Comparison of ENCODE assay signal across 1 cellular context in genomic region chr6:125014157-125014957, GRCh38.
TF ChIP-seq lines count a peak whose summit lies in the region.

No MANE protein-coding gene starts in this region.

TF ChIP-seq in K562, 482 proteins besides CTCF, POLR2A, EP300 and RAD21 (continued from another document):
- TF ChIP-seq BDP1 (IDR thresholded peaks at IDR 0.05; ENCODE audit: insufficient read depth, insufficient read length) (no peak), BRF1 (IDR thresholded peaks at IDR 0.05; ENCODE audit: borderline replicate concordance, extremely low read depth, insufficient read length) (no peak), SP1 (CRISPR knock-in tag; IDR thresholded peaks at IDR 0.05) (no peak), RBM14 (IDR thresholded peaks at IDR 0.05; ENCODE audit: borderline replicate concordance, insufficient read depth, low read depth, low read length) (no peak), PPARD (CRISPR knock-in tag; IDR thresholded peaks at IDR 0.05) (no peak), HDAC2 (IDR thresholded peaks at IDR 0.05) (peak; percentile 60; the same call in 1 of the 2 replicates), HNRNPH1 (optimal IDR thresholded peaks at IDR 0.05; ENCODE audit: low read depth, low read length) (no peak), ZBTB12 (CRISPR knock-in tag; IDR thresholded peaks at IDR 0.05) (no peak), TCF7 (IDR thresholded peaks at IDR 0.05; ENCODE audit: borderline replicate concordance) (no peak), HEY1 (CRISPR knock-in tag; IDR thresholded peaks at IDR 0.05; ENCODE audit: borderline replicate concordance) (no peak), ZNF644 (tag; IDR thresholded peaks at IDR 0.05; ENCODE audit: low read depth) (peak; percentile 85), POLR2H (tag; IDR thresholded peaks at IDR 0.05; ENCODE audit: low read depth) (peak; percentile 56; the same call in 1 of the 2 replicates), ELF1 (tag; IDR thresholded peaks at IDR 0.05) (peak; percentile 42; the same call in 1 of the 2 replicates), NR2C2 (CRISPR knock-in tag; IDR thresholded peaks at IDR 0.05) (no peak), NR2C2 (tag; IDR thresholded peaks at IDR 0.05) (peak; percentile 41), LCOR (CRISPR knock-in tag; IDR thresholded peaks at IDR 0.05) (no peak), SMARCB1 (IDR thresholded peaks at IDR 0.05; ENCODE audit: insufficient read length, low read depth) (no peak)
- TF ChIP-seq, protein P1, sequence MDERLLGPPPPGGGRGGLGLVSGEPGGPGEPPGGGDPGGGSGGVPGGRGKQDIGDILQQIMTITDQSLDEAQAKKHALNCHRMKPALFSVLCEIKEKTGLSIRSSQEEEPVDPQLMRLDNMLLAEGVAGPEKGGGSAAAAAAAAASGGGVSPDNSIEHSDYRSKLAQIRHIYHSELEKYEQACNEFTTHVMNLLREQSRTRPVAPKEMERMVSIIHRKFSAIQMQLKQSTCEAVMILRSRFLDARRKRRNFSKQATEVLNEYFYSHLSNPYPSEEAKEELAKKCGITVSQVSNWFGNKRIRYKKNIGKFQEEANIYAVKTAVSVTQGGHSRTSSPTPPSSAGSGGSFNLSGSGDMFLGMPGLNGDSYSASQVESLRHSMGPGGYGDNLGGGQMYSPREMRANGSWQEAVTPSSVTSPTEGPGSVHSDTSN (CRISPR knock-in tag; IDR thresholded peaks at IDR 0.05; ENCODE audit: low read depth): no peak
- TF ChIP-seq, protein P1 (tag; conservative IDR thresholded peaks at IDR 0.05; ENCODE audit: low read depth): 0 out of 2 replicates have a peak, but pooled peaks have one; percentile 20
- TF ChIP-seq, protein P2, sequence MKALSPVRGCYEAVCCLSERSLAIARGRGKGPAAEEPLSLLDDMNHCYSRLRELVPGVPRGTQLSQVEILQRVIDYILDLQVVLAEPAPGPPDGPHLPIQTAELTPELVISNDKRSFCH (CRISPR knock-in tag; IDR thresholded peaks at IDR 0.05): no peak
- TF ChIP-seq, protein P2 (tag; IDR thresholded peaks at IDR 0.05): 0 out of 2 replicates have a peak, but pooled peaks have one; percentile 47
- TF ChIP-seq, protein P3, sequence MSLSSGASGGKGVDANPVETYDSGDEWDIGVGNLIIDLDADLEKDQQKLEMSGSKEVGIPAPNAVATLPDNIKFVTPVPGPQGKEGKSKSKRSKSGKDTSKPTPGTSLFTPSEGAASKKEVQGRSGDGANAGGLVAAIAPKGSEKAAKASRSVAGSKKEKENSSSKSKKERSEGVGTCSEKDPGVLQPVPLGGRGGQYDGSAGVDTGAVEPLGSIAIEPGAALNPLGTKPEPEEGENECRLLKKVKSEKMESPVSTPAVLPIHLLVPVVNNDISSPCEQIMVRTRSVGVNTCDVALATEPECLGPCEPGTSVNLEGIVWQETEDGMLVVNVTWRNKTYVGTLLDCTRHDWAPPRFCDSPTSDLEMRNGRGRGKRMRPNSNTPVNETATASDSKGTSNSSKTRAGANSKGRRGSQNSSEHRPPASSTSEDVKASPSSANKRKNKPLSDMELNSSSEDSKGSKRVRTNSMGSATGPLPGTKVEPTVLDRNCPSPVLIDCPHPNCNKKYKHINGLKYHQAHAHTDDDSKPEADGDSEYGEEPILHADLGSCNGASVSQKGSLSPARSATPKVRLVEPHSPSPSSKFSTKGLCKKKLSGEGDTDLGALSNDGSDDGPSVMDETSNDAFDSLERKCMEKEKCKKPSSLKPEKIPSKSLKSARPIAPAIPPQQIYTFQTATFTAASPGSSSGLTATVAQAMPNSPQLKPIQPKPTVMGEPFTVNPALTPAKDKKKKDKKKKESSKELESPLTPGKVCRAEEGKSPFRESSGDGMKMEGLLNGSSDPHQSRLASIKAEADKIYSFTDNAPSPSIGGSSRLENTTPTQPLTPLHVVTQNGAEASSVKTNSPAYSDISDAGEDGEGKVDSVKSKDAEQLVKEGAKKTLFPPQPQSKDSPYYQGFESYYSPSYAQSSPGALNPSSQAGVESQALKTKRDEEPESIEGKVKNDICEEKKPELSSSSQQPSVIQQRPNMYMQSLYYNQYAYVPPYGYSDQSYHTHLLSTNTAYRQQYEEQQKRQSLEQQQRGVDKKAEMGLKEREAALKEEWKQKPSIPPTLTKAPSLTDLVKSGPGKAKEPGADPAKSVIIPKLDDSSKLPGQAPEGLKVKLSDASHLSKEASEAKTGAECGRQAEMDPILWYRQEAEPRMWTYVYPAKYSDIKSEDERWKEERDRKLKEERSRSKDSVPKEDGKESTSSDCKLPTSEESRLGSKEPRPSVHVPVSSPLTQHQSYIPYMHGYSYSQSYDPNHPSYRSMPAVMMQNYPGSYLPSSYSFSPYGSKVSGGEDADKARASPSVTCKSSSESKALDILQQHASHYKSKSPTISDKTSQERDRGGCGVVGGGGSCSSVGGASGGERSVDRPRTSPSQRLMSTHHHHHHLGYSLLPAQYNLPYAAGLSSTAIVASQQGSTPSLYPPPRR (CRISPR knock-in tag; IDR thresholded peaks at IDR 0.05; ENCODE audit: borderline replicate concordance): no peak
- TF ChIP-seq, protein P4, sequence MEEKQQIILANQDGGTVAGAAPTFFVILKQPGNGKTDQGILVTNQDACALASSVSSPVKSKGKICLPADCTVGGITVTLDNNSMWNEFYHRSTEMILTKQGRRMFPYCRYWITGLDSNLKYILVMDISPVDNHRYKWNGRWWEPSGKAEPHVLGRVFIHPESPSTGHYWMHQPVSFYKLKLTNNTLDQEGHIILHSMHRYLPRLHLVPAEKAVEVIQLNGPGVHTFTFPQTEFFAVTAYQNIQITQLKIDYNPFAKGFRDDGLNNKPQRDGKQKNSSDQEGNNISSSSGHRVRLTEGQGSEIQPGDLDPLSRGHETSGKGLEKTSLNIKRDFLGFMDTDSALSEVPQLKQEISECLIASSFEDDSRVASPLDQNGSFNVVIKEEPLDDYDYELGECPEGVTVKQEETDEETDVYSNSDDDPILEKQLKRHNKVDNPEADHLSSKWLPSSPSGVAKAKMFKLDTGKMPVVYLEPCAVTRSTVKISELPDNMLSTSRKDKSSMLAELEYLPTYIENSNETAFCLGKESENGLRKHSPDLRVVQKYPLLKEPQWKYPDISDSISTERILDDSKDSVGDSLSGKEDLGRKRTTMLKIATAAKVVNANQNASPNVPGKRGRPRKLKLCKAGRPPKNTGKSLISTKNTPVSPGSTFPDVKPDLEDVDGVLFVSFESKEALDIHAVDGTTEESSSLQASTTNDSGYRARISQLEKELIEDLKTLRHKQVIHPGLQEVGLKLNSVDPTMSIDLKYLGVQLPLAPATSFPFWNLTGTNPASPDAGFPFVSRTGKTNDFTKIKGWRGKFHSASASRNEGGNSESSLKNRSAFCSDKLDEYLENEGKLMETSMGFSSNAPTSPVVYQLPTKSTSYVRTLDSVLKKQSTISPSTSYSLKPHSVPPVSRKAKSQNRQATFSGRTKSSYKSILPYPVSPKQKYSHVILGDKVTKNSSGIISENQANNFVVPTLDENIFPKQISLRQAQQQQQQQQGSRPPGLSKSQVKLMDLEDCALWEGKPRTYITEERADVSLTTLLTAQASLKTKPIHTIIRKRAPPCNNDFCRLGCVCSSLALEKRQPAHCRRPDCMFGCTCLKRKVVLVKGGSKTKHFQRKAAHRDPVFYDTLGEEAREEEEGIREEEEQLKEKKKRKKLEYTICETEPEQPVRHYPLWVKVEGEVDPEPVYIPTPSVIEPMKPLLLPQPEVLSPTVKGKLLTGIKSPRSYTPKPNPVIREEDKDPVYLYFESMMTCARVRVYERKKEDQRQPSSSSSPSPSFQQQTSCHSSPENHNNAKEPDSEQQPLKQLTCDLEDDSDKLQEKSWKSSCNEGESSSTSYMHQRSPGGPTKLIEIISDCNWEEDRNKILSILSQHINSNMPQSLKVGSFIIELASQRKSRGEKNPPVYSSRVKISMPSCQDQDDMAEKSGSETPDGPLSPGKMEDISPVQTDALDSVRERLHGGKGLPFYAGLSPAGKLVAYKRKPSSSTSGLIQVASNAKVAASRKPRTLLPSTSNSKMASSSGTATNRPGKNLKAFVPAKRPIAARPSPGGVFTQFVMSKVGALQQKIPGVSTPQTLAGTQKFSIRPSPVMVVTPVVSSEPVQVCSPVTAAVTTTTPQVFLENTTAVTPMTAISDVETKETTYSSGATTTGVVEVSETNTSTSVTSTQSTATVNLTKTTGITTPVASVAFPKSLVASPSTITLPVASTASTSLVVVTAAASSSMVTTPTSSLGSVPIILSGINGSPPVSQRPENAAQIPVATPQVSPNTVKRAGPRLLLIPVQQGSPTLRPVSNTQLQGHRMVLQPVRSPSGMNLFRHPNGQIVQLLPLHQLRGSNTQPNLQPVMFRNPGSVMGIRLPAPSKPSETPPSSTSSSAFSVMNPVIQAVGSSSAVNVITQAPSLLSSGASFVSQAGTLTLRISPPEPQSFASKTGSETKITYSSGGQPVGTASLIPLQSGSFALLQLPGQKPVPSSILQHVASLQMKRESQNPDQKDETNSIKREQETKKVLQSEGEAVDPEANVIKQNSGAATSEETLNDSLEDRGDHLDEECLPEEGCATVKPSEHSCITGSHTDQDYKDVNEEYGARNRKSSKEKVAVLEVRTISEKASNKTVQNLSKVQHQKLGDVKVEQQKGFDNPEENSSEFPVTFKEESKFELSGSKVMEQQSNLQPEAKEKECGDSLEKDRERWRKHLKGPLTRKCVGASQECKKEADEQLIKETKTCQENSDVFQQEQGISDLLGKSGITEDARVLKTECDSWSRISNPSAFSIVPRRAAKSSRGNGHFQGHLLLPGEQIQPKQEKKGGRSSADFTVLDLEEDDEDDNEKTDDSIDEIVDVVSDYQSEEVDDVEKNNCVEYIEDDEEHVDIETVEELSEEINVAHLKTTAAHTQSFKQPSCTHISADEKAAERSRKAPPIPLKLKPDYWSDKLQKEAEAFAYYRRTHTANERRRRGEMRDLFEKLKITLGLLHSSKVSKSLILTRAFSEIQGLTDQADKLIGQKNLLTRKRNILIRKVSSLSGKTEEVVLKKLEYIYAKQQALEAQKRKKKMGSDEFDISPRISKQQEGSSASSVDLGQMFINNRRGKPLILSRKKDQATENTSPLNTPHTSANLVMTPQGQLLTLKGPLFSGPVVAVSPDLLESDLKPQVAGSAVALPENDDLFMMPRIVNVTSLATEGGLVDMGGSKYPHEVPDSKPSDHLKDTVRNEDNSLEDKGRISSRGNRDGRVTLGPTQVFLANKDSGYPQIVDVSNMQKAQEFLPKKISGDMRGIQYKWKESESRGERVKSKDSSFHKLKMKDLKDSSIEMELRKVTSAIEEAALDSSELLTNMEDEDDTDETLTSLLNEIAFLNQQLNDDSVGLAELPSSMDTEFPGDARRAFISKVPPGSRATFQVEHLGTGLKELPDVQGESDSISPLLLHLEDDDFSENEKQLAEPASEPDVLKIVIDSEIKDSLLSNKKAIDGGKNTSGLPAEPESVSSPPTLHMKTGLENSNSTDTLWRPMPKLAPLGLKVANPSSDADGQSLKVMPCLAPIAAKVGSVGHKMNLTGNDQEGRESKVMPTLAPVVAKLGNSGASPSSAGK (IDR thresholded peaks at IDR 0.05): peak; percentile 29; the same call in 1 of the 2 replicates
TF ChIP-seq in K562: peak in this region for 62.
